10 cellular contexts compared by ENCODE assay signal in genomic region chr12:116820077-116820656, GRCh38.
A peak's percentile ranks its signal among the peaks of the same experiment; 100 is the strongest.
DNase-seq lines count a peak whose midpoint lies in the region; ATAC-seq, FAIRE-seq and TF ChIP-seq lines count a peak whose summit lies in the region.
"Had no signal": no experiment of that assay in that cellular context is flagged by ENCODE, and none has a peak within 500 bp of the region (broad histone marks: within the 10 kb centered on the region; RNA-seq: fewer than 3 reads in every experiment).

No MANE protein-coding gene starts in this region.

- POLR2A ChIA-PET in HepG2 (lab: Yijun Ruan, JAX) = no interaction called here

- peak overlapping the region; percentile 40 to 90 (median 75) for H3K4me3 Mint-ChIP-seq in immature natural killer cell

- H3K4me3 ChIP-seq in HepG2 (replicated peaks in 1 of 3; ENCODE audit: insufficient read depth in 1 of 3, low read depth in 2 of 3, low read length in 3 of 3) = no peak overlapping the region; a peak in 1 of 6 replicates
- H3K4me3 ChIP-seq in right lobe of liver = no peak overlapping the region

- no peak for TF ChIP-seq RAD21 in HepG2 (CRISPR knock-in tag; IDR thresholded peaks at IDR 0.05)

- in situ Hi-C loops in HepG2 (cut with HindIII; ENCODE audit: extremely low pct_ligation_motif_present, low pct_unique_long_range_greater_than_20kb) = no loop called here

- DNase-seq in HepG2 (ENCODE audit: low spot score) (no peak), right lobe of liver (no peak), immature natural killer cell (no peak), frontal cortex (ENCODE audit: low spot score in 2 of 2) (no peak), substantia nigra (lab: John Stamatoyannopoulos, UW) (no peak), iPS-NIHi11 (ENCODE audit: low spot score) (no peak), T1000 (lab: John Stamatoyannopoulos, UW) (no peak)

- H3K9ac ChIP-seq in HepG2 (ENCODE audit: insufficient read depth, low read depth, low read length) = no peak overlapping the region

- H4K20me1 ChIP-seq in HepG2 (ENCODE audit: insufficient read depth, low read length) = no peaks in the 10 kb centered on the region

- H3K27me3 Mint-ChIP-seq in immature natural killer cell (ENCODE audit: low read depth in 3 of 3) = peaks cover 13 to 16% (median 15%) of the 10 kb centered on the region in 3 donors

- H3K9me3 ChIP-seq in HepG2 (ENCODE audit: low read length) (no peaks in the 10 kb centered on the region), right lobe of liver (no peaks in the 10 kb centered on the region)
- H3K9me3 ChIP-seq: thyroid gland had no signal

- no peak for TF ChIP-seq EP300 in HepG2 (IDR thresholded peaks at IDR 0.05; ENCODE audit: low read depth in 2 of 2, low read length in 2 of 2)
- no peak for TF ChIP-seq EP300 in HepG2 (CRISPR knock-in tag; IDR thresholded peaks at IDR 0.05; ENCODE audit: borderline replicate concordance)

- 81% methylated on average over 10 of the region's 10 CpGs for WGBS in HepG2 (ENCODE audit: low lambda C conversion rate)
- 85% methylated on average over 9 of the region's 10 CpGs for WGBS in right lobe of liver (ENCODE audit: insufficient coverage, low coverage, low lambda C conversion rate, missing lambda C conversion rate)

- H3K4me1 Mint-ChIP-seq in immature natural killer cell = peaks cover 16 to 29% of the 10 kb centered on the region in 2 donors

- no peak for TF ChIP-seq POLR2A in HepG2 (IDR thresholded peaks at IDR 0.05; ENCODE audit: insufficient read depth in 1 of 2, low read depth in 2 of 2, low read length in 2 of 2)
- TF ChIP-seq POLR2A in right lobe of liver (IDR thresholded peaks at IDR 0.05) = no peak

- CTCF ChIA-PET in HepG2 (lab: Yijun Ruan, JAX; ENCODE audit: low intra/inter-chr PET ratio, low total read pairs) = no interaction called here

- no peak overlapping the region for H2AFZ ChIP-seq in HepG2 (ENCODE audit: low read length)

- H3K27ac Mint-ChIP-seq in immature natural killer cell = peak overlapping the region; percentile 75 to 98 (median 84)

- H3K27me3 ChIP-seq in HepG2 (ENCODE audit: control insufficient read depth in 1 of 2, insufficient read depth in 2 of 2, low read length in 2 of 2) = no peaks in the 10 kb centered on the region; a peak in 1 of 5 replicates
- no peaks in the 10 kb centered on the region for H3K27me3 ChIP-seq in right lobe of liver
- H3K27me3 ChIP-seq: ascending aorta, thyroid gland had no signal

- ATAC-seq in HepG2 (no peak), right lobe of liver (no peak)

- intact Hi-C loops in HepG2 (cut with micrococcal nuclease; ENCODE audit: unreplicated experiment) (no loop called here), right lobe of liver (cut with DNase I) (no loop called here)

- FAIRE-seq in HepG2 (lab: Jason Lieb, UNC) (no peak), frontal cortex (lab: Jason Lieb, UNC) (no peak)

- H3K79me2 ChIP-seq in HepG2 (ENCODE audit: insufficient read depth, low read length) = no peaks in the 10 kb centered on the region

- BruUV-seq in HepG2 (replicated peaks; lab: Mats Ljungman, UMichigan) = no TSS peak

- H3K9me3 Mint-ChIP-seq in immature natural killer cell = peaks cover 0 to 2% (median 0%) of the 10 kb centered on the region in 6 donors

- TF ChIP-seq CTCF in HepG2 (CRISPR knock-in tag; IDR thresholded peaks at IDR 0.05) (no peak), right lobe of liver (IDR thresholded peaks at IDR 0.05) (no peak), VCaP (conservative IDR thresholded peaks at IDR 0.05) (no peak)

- peaks cover 10% of the 10 kb centered on the region for H3K4me1 ChIP-seq in HepG2 (ENCODE audit: insufficient read depth, low read length)
- peaks cover 0 to 6% (median 2%) of the 10 kb centered on the region in 4 donors for H3K4me1 ChIP-seq in right lobe of liver

- peaks cover 0 to 3% (median 0%) of the 10 kb centered on the region in 3 donors for H3K36me3 Mint-ChIP-seq in immature natural killer cell

- 0 out of 2 replicates have a peak overlapping the region, but pooled peaks have one; percentile 90 for H3K4me2 ChIP-seq in HepG2 (ENCODE audit: low read depth, low read length)

- H3K27ac ChIP-seq in HepG2 (ENCODE audit: extremely low read length, insufficient read depth, low read length) (no peak overlapping the region), right lobe of liver (no peak overlapping the region), VCaP (peak overlapping the region; percentile 94), substantia nigra (ENCODE audit: low read depth, low read length, poor library complexity, severe bottlenecking) (no peak overlapping the region)

- H3K36me3 ChIP-seq in HepG2 (replicated peaks in 1 of 2; ENCODE audit: control insufficient read depth in 1 of 2, insufficient read depth in 2 of 2, low read length in 2 of 2) (no peaks in the 10 kb centered on the region), right lobe of liver (no peaks in the 10 kb centered on the region)
- H3K36me3 ChIP-seq: ascending aorta, thyroid gland had no signal

TF ChIP-seq in HepG2, 621 proteins besides CTCF, POLR2A, EP300 and RAD21:
- TF ChIP-seq ZNF337 (CRISPR knock-in tag; IDR thresholded peaks at IDR 0.05; ENCODE audit: borderline replicate concordance, low read depth) (no peak), RFX5 (IDR thresholded peaks at IDR 0.05; ENCODE audit: low read depth, low read length) (peak; percentile 94), EEA1 (CRISPR knock-in tag; IDR thresholded peaks at IDR 0.05; ENCODE audit: borderline replicate concordance) (no peak), ZNF383 (CRISPR knock-in tag; IDR thresholded peaks at IDR 0.05; ENCODE audit: borderline replicate concordance) (no peak), THAP8 (CRISPR knock-in tag; IDR thresholded peaks at IDR 0.05; ENCODE audit: borderline replicate concordance) (no peak), ZMYM4 (CRISPR knock-in tag; IDR thresholded peaks at IDR 0.05) (no peak)
TF ChIP-seq in HepG2: peak in this region for 1.
